33 cellular contexts compared by ENCODE assay signal in genomic region chr16:8583712-8584111, GRCh38. TPM values are rescaled to one million over a fixed set of nuclear protein-coding genes. Genes with fewer than 3 reads are reported as not detected.
DNase-seq lines count a peak whose midpoint lies in the region; ATAC-seq, FAIRE-seq and TF ChIP-seq lines count a peak whose summit lies in the region.
"Had no signal": no experiment of that assay in that cellular context is flagged by ENCODE, and none has a peak within 500 bp of the region (broad histone marks: within the 10 kb centered on the region; RNA-seq: fewer than 3 reads in every experiment).

No MANE protein-coding gene starts in this region.

- H2BK120ac ChIP-seq in IMR-90 (ENCODE audit: low read depth, low read length) = no peak overlapping the region

- H3K79me2 ChIP-seq in K562 (ENCODE audit: control insufficient read depth, insufficient read depth, low read length) = no peaks in the 10 kb centered on the region

- BruUV-seq in IMR-90 (replicated peaks; lab: Mats Ljungman, UMichigan) = no TSS peak
- no TSS peak for BruUV-seq in K562 (replicated peaks; lab: Mats Ljungman, UMichigan)

- H3K36me3 ChIP-seq in IMR-90 (ENCODE audit: control insufficient read depth, insufficient read depth, low read length) (no peaks in the 10 kb centered on the region), K562 (ENCODE audit: control insufficient read depth, insufficient read depth, low read length) (no peaks in the 10 kb centered on the region)
- H3K36me3 ChIP-seq: MG63, neutrophil, thyroid gland had no signal

- no peak overlapping the region for H2BK15ac ChIP-seq in IMR-90 (ENCODE audit: low read depth, low read length)

- no peak overlapping the region for H3K4me3 Mint-ChIP-seq in stimulated activated naive B cell treated with anti-CD40 and anti-IgM and Interleukin-4, amounts not matched to agents 10 μg/mL and 1 μg/mL and 100 μg/mL, for 72 hours
- no peak overlapping the region for H3K4me3 Mint-ChIP-seq in glutamatergic neuron (ENCODE audit: unreplicated experiment)
- H3K4me3 Mint-ChIP-seq: activated CD8-positive, alpha-beta memory T cell treated with anti-CD3 and anti-CD28 coated beads, Interleukin-2, amount 10 ng/mL, durations not matched to agents 7 days and 5 days; activated naive CD8-positive, alpha-beta T cell treated with anti-CD3 and anti-CD28 coated beads, Interleukin-2, amount 50 U/mL, for 24 hours; activated T-cell treated with anti-CD3 and anti-CD28 coated beads, Interleukin-2, amount 50 U/mL, for 4 hours; dendritic cell treated with granulocyte-macrophage colony-stimulating factor and Interleukin-4, amounts not matched to agents 40 ng/mL and 50 ng/mL, for 4 days had no signal

- H2BK5ac ChIP-seq in IMR-90 (ENCODE audit: low read depth, low read length, poor library complexity, severe bottlenecking) = no peak overlapping the region

- H3K79me1 ChIP-seq in IMR-90 (ENCODE audit: low read depth in 1 of 2, low read length in 2 of 2) = no peaks in the 10 kb centered on the region

- no peak overlapping the region for H4K8ac ChIP-seq in IMR-90 (ENCODE audit: low read depth in 2 of 2, low read length in 2 of 2)

- no peaks in the 10 kb centered on the region for H3K9me1 ChIP-seq in IMR-90 (ENCODE audit: insufficient read depth, low read length)
- H3K9me1 ChIP-seq in K562 (ENCODE audit: control insufficient read depth, insufficient read depth, low read length) = no peaks in the 10 kb centered on the region

- DNase-seq in cardiac septum (ENCODE audit: low spot score) (peak; percentile 12), right cardiac atrium (no peak), IMR-90 (no peak), K562 (ENCODE audit: extremely low read depth in 1 of 4, low spot score in 3 of 4) (peak; percentile 16 to 55 (median 46)), glutamatergic neuron (no peak), LoVo (ENCODE audit: low spot score) (no peak), cerebellar nuclear complex (lab: John Stamatoyannopoulos, UW) (no peak)
- DNase-seq in stimulated activated naive B cell treated with anti-CD40 and anti-IgM and Interleukin-4, amounts not matched to agents 10 μg/mL and 1 μg/mL and 100 μg/mL, for 72 hours = no peak
- DNase-seq: activated CD8-positive, alpha-beta memory T cell treated with anti-CD3 and anti-CD28 coated beads, Interleukin-2, amount 10 ng/mL, durations not matched to agents 7 days and 5 days; activated gamma-delta T cell treated with Interleukin-2 at 50 U/mL for 16 hours; activated naive CD8-positive, alpha-beta T cell treated with anti-CD3 and anti-CD28 coated beads, Interleukin-2, amount 50 U/mL, for 24 hours; activated T-cell treated with anti-CD3 and anti-CD28 coated beads, Interleukin-2, amount 50 U/mL, for 4 hours; central memory CD4-positive, alpha-beta T cell; DMS79; GF-D8; KG1; kidney; NCI-H1105 treated with DMSO at 0.1 percent for 48 hours; NCI-H446; stimulated activated CD4-positive, alpha-beta T cell treated with anti-CD3 and anti-CD28 coated beads, Interleukin-12 subunit alpha, Interleukin-12 subunit beta, amount 100 ng/mL, for 4 hours; stimulated activated CD4-positive, alpha-beta T cell treated with anti-CD3 and anti-CD28 coated beads, Interleukin-2, amount 100 ng/mL, for 48 hours; T-helper 9 cell; thyroid gland had no signal

- H4K5ac ChIP-seq in IMR-90 (ENCODE audit: low read depth, low read length) = no peak overlapping the region

- H3K4me2 ChIP-seq in IMR-90 (ENCODE audit: low read depth, low read length) (no peak overlapping the region), K562 (ENCODE audit: insufficient read depth, low read length) (no peak overlapping the region)

- H3K27ac ChIP-seq in right cardiac atrium (ENCODE audit: low read length) = no peak overlapping the region
- H3K27ac ChIP-seq in IMR-90 (ENCODE audit: insufficient read depth, low read length) = no peak overlapping the region
- H3K27ac ChIP-seq in K562 (ENCODE audit: extremely low read depth, low read depth, low read length) = no peak overlapping the region
- H3K27ac ChIP-seq: neutrophil, thyroid gland had no signal

- CTCF ChIA-PET in IMR-90 (lab: Yijun Ruan, JAX) = no interaction called here
- CTCF ChIA-PET in K562 (lab: Yijun Ruan, JAX; ENCODE audit: low intra/inter-chr PET ratio) = no interaction called here

- intact Hi-C loops in cardiac septum (cut with DNase I) (no loop called here), right cardiac atrium (cut with DNase I) (no loop called here), IMR-90 (cut with micrococcal nuclease) (no loop called here), K562 (cut with micrococcal nuclease) (no loop called here)

- H3K9ac ChIP-seq in IMR-90 (ENCODE audit: low read depth, low read length) (no peak overlapping the region), K562 (ENCODE audit: insufficient read depth in 1 of 2, low read depth in 2 of 2, low read length in 2 of 2) (no peak overlapping the region)

- in situ Hi-C loops in IMR-90 (cut with MboI; ENCODE audit: low sequenced_read_pairs) (no loop called here), K562 (cut with MboI) (no loop called here)

- TF ChIP-seq RAD21 in IMR-90 (IDR thresholded peaks at IDR 0.05; ENCODE audit: low read length) (no peak), K562 (CRISPR knock-in tag; conservative IDR thresholded peaks at IDR 0.05 in 1 of 2, IDR thresholded peaks at IDR 0.05 in 1 of 2) (no peak)

- peaks cover 3% of the 10 kb centered on the region in 2 donors for H3K36me3 Mint-ChIP-seq in stimulated activated naive B cell treated with anti-CD40 and anti-IgM and Interleukin-4, amounts not matched to agents 10 μg/mL and 1 μg/mL and 100 μg/mL, for 72 hours
- no peaks in the 10 kb centered on the region for H3K36me3 Mint-ChIP-seq in glutamatergic neuron (ENCODE audit: unreplicated experiment)
- H3K36me3 Mint-ChIP-seq: activated CD8-positive, alpha-beta memory T cell treated with anti-CD3 and anti-CD28 coated beads, Interleukin-2, amount 10 ng/mL, durations not matched to agents 7 days and 5 days had no signal

- H3K56ac ChIP-seq in IMR-90 (ENCODE audit: extremely low read depth, insufficient read depth, low read length) = no peak overlapping the region

- TF ChIP-seq EP300 in K562 (IDR thresholded peaks at IDR 0.05; ENCODE audit: low read length) = no peak

- peaks cover 0 to 3% of the 10 kb centered on the region in 2 donors for H3K9me3 Mint-ChIP-seq in stimulated activated naive B cell treated with anti-CD40 and anti-IgM and Interleukin-4, amounts not matched to agents 10 μg/mL and 1 μg/mL and 100 μg/mL, for 72 hours
- peaks cover 7% of the 10 kb centered on the region for H3K9me3 Mint-ChIP-seq in glutamatergic neuron (ENCODE audit: unreplicated experiment)
- H3K9me3 Mint-ChIP-seq: activated naive CD8-positive, alpha-beta T cell treated with anti-CD3 and anti-CD28 coated beads, Interleukin-2, amount 50 U/mL, for 24 hours; activated T-cell treated with anti-CD3 and anti-CD28 coated beads, Interleukin-2, amount 50 U/mL, for 4 hours; dendritic cell treated with granulocyte-macrophage colony-stimulating factor and Interleukin-4, amounts not matched to agents 40 ng/mL and 50 ng/mL, for 4 days had no signal

- dilution Hi-C loops in IMR-90 (cut with HindIII; ENCODE audit: low sequenced_read_pairs, unreplicated experiment) = no loop called here

- H2BK20ac ChIP-seq in IMR-90 (ENCODE audit: low read depth, low read length) = no peak overlapping the region

- no peak for TF ChIP-seq POLR2A in IMR-90 (IDR thresholded peaks at IDR 0.05; ENCODE audit: low read depth, low read length)
- TF ChIP-seq POLR2A in K562 (conservative IDR thresholded peaks at IDR 0.05) = no peak

- ATAC-seq in right cardiac atrium = no peak
- ATAC-seq in IMR-90 (ENCODE audit: low read depth) = no peak
- peak; percentile 82 for ATAC-seq in K562
- no peak for ATAC-seq in stimulated activated naive B cell treated with anti-CD40 and anti-IgM and Interleukin-4, amounts not matched to agents 10 μg/mL and 1 μg/mL and 100 μg/mL, for 72 hours (replicated peaks)
- ATAC-seq: activated CD8-positive, alpha-beta memory T cell treated with anti-CD3 and anti-CD28 coated beads, Interleukin-2, amount 10 ng/mL, durations not matched to agents 7 days and 5 days; activated naive CD8-positive, alpha-beta T cell treated with anti-CD3 and anti-CD28 coated beads, Interleukin-2, amount 50 U/mL, for 24 hours; activated T-cell treated with anti-CD3 and anti-CD28 coated beads, Interleukin-2, amount 50 U/mL, for 4 hours; sciatic nerve had no signal

- no peak overlapping the region for H2AK9ac ChIP-seq in IMR-90 (replicated peaks; ENCODE audit: low read depth, low read length, poor library complexity)

- no peaks in the 10 kb centered on the region for H3K27me3 ChIP-seq in right cardiac atrium (ENCODE audit: control insufficient read depth, insufficient read depth)
- H3K27me3 ChIP-seq in IMR-90 (ENCODE audit: control insufficient read depth, insufficient read depth, low read length) = peaks cover 14% of the 10 kb centered on the region
- H3K27me3 ChIP-seq in K562 (ENCODE audit: control insufficient read depth in 2 of 2, insufficient read depth in 2 of 2, low read length in 2 of 2) = peaks cover 5 to 15% of the 10 kb centered on the region in 2 experiments; a peak in 4 of 5 replicates
- H3K27me3 ChIP-seq: thyroid gland had no signal

- H3K27me3 Mint-ChIP-seq in stimulated activated naive B cell treated with anti-CD40 and anti-IgM and Interleukin-4, amounts not matched to agents 10 μg/mL and 1 μg/mL and 100 μg/mL, for 72 hours = peaks cover 17 to 43% of the 10 kb centered on the region in 2 donors
- H3K27me3 Mint-ChIP-seq in glutamatergic neuron (ENCODE audit: unreplicated experiment) = peaks cover 5% of the 10 kb centered on the region

- no peak overlapping the region for H3K4me3 ChIP-seq in right cardiac atrium (ENCODE audit: low read length)
- H3K4me3 ChIP-seq in IMR-90 (ENCODE audit: insufficient read depth, low read depth, low read length) = no peak overlapping the region
- no peak overlapping the region for H3K4me3 ChIP-seq in K562
- H3K4me3 ChIP-seq: MG63, thyroid gland had no signal

- peak overlapping the region; percentile 56 for H3K27ac Mint-ChIP-seq in stimulated activated naive B cell treated with anti-CD40 and anti-IgM and Interleukin-4, amounts not matched to agents 10 μg/mL and 1 μg/mL and 100 μg/mL, for 72 hours
- H3K27ac Mint-ChIP-seq in glutamatergic neuron (ENCODE audit: unreplicated experiment) = no peak overlapping the region
- H3K27ac Mint-ChIP-seq: activated CD8-positive, alpha-beta memory T cell treated with anti-CD3 and anti-CD28 coated beads, Interleukin-2, amount 10 ng/mL, durations not matched to agents 7 days and 5 days; activated naive CD8-positive, alpha-beta T cell treated with anti-CD3 and anti-CD28 coated beads, Interleukin-2, amount 50 U/mL, for 24 hours; dendritic cell treated with granulocyte-macrophage colony-stimulating factor and Interleukin-4, amounts not matched to agents 40 ng/mL and 50 ng/mL, for 4 days had no signal

- H2AK5ac ChIP-seq in IMR-90 (ENCODE audit: low read depth, low read length) = no peak overlapping the region

- H2AFZ ChIP-seq in IMR-90 (replicated peaks; ENCODE audit: low read length, poor library complexity) (peak overlapping the region; percentile 60), K562 (ENCODE audit: low read depth, low read length) (no peak overlapping the region)

- FAIRE-seq in K562 (lab: Jason Lieb, UNC) = no peak
- FAIRE-seq: A204.1, kidney had no signal

- H3K9me3 ChIP-seq in right cardiac atrium (ENCODE audit: control insufficient read depth, low read length) = no peaks in the 10 kb centered on the region
- no peaks in the 10 kb centered on the region for H3K9me3 ChIP-seq in IMR-90 (ENCODE audit: control insufficient read depth, insufficient read depth, low read length)
- 0 out of 2 replicates have a peak, but pooled peaks cover 2% of the 10 kb centered on the region for H3K9me3 ChIP-seq in K562 (replicated peaks; ENCODE audit: control insufficient read depth, insufficient read depth, low read depth, low read length)
- H3K9me3 ChIP-seq: MG63, neutrophil, thyroid gland had no signal

- peaks cover 12 to 19% of the 10 kb centered on the region in 2 donors for H3K4me1 Mint-ChIP-seq in stimulated activated naive B cell treated with anti-CD40 and anti-IgM and Interleukin-4, amounts not matched to agents 10 μg/mL and 1 μg/mL and 100 μg/mL, for 72 hours
- H3K4me1 Mint-ChIP-seq in glutamatergic neuron (ENCODE audit: low read depth, unreplicated experiment) = no peaks in the 10 kb centered on the region
- H3K4me1 Mint-ChIP-seq: activated CD8-positive, alpha-beta memory T cell treated with anti-CD3 and anti-CD28 coated beads, Interleukin-2, amount 10 ng/mL, durations not matched to agents 7 days and 5 days had no signal

- WGBS in right cardiac atrium = 70% methylated on average over 4 of the region's 4 CpGs
- 56% methylated on average over 2 of the region's 4 CpGs; no CpG with 5 or more reads in 1 of the 2 experiments for WGBS in IMR-90 (ENCODE audit: extremely low coverage in 2 of 2, insufficient read length in 1 of 2), 2 experiments
- 3% methylated on average over 3 of the region's 4 CpGs for WGBS in K562 (ENCODE audit: insufficient coverage, low coverage, missing lambda C conversion rate)

- H3K23ac ChIP-seq in IMR-90 (ENCODE audit: low read depth, low read length) = no peak overlapping the region

- H3K4me1 ChIP-seq in right cardiac atrium (ENCODE audit: control insufficient read depth, insufficient read depth, low read length) (no peaks in the 10 kb centered on the region), IMR-90 (ENCODE audit: control insufficient read depth, insufficient read depth, low read length) (no peaks in the 10 kb centered on the region), K562 (replicated peaks in 1 of 2; ENCODE audit: control insufficient read depth in 2 of 2, insufficient read depth in 2 of 2, low read length in 2 of 2) (no peaks in the 10 kb centered on the region; a peak in 1 of 5 replicates)
- H3K4me1 ChIP-seq: thyroid gland had no signal

- H3K4ac ChIP-seq in IMR-90 (ENCODE audit: low read depth, low read length) = no peak overlapping the region

- H3K14ac ChIP-seq in IMR-90 (replicated peaks; ENCODE audit: low read depth, low read length) = no peak overlapping the region

- no peak overlapping the region for H3K18ac ChIP-seq in IMR-90 (ENCODE audit: low read depth, low read length)

- H4K91ac ChIP-seq in IMR-90 (ENCODE audit: insufficient read depth, low read depth, low read length) = no peak overlapping the region

- no peak for TF ChIP-seq CTCF in IMR-90 (conservative IDR thresholded peaks at IDR 0.05; ENCODE audit: low read depth, low read length)
- TF ChIP-seq CTCF in K562 (IDR thresholded peaks at IDR 0.05 in 2 of 3, conservative IDR thresholded peaks at IDR 0.05 in 1 of 3; ENCODE audit: insufficient read depth in 2 of 3, low read depth in 1 of 3, low read length in 3 of 3) = no peak
- TF ChIP-seq CTCF in glutamatergic neuron (IDR thresholded peaks at IDR 0.05; ENCODE audit: partially characterized antibody, unreplicated experiment) = no peak

- H4K20me1 ChIP-seq in IMR-90 (ENCODE audit: insufficient read depth, low read length) (no peaks in the 10 kb centered on the region), K562 (replicated peaks; ENCODE audit: control insufficient read depth, insufficient read depth, low read length) (no peaks in the 10 kb centered on the region)

- POLR2A ChIA-PET in IMR-90 (lab: Charles Lee; ENCODE audit: unreplicated experiment) = interaction anchor here (0.8 kb wide), 1 partner anchor 11 kb away, joined by 5 read pairs; no protein-coding TSS in a partner anchor
- POLR2A ChIA-PET in K562 (lab: Yijun Ruan, JAX) = interaction anchor here (0.6 kb wide), 1 partner anchor 131 kb away, joined by 3 read pairs; no protein-coding TSS in a partner anchor

RNA-seq across cellular contexts. Expression of gene TMEM114, which starts 6.6 kb away (rescaled TPM):
- not detected for total RNA-seq in cardiac septum
- not detected for total RNA-seq in right cardiac atrium
- not detected for polyA plus RNA-seq in right cardiac atrium
- total RNA-seq in IMR-90 (2012; rRNA removed) = not detected in 2 replicates
- not detected in 2 replicates for polyA plus RNA-seq in IMR-90 (2012; rRNA removed)
- not detected in 2 replicates for polyA plus RNA-seq in IMR-90 (2012; cell fraction: cytosol; rRNA removed)
- polyA plus RNA-seq in IMR-90 (2012; cell fraction: nucleus; rRNA removed; ENCODE audit: low replicate concordance) = not detected in 2 replicates
- not detected in 2 replicates for total RNA-seq in K562 (2011; cell fraction: chromatin; rRNA removed; ENCODE audit: low replicate concordance)
- not detected in 2 replicates for total RNA-seq in K562 (2011; cell fraction: nucleolus; rRNA removed)
- not detected in 2 replicates for total RNA-seq in K562 (2011; cell fraction: nucleoplasm; rRNA removed)
- not detected in 2 replicates for total RNA-seq in K562 (2014; rRNA removed)
- total RNA-seq in K562 (2014; rRNA removed; fragmentation: Illumina TruSeq; extraction: Trizol) = not detected in 2 replicates
- total RNA-seq in K562 (2015; rRNA removed; fragmentation: Illumina TruSeq; extraction: Trizol) = not detected in 2 replicates
- total RNA-seq in K562 (2021) = not detected in 2 replicates
- polyA plus RNA-seq in K562 (2011; rRNA removed) = not detected in 2 replicates
- polyA plus RNA-seq in K562 (2011; cell fraction: cytosol; rRNA removed) = not detected in 2 replicates
- not detected in 2 replicates for polyA plus RNA-seq in K562 (2011; cell fraction: nucleus; rRNA removed)
- polyA plus RNA-seq in K562 (2012) = not detected in 2 replicates
- polyA plus RNA-seq in K562 (2014; fragmentation: Illumina TruSeq; extraction: Trizol) = not detected in 2 replicates
- polyA plus RNA-seq in K562 (2014; fragmentation: Nextera tagmentation; extraction: Ambion mirVana) = not detected
- not detected in 2 replicates for polyA plus RNA-seq in K562 (2014; rRNA removed)
- polyA minus RNA-seq in K562 (2011; rRNA and poly(A)+ RNA removed) = not detected in 2 replicates
- polyA minus RNA-seq in K562 (2011; cell fraction: cytosol; rRNA and poly(A)+ RNA removed) = not detected in 2 replicates
- not detected in 2 replicates for polyA minus RNA-seq in K562 (2011; cell fraction: nucleus; rRNA and poly(A)+ RNA removed)
- not detected for total RNA-seq in glutamatergic neuron (ENCODE audit: unreplicated experiment)
- total RNA-seq: activated CD8-positive, alpha-beta memory T cell treated with anti-CD3 and anti-CD28 coated beads, Interleukin-2, amount 10 ng/mL, durations not matched to agents 7 days and 5 days; activated T-cell treated with anti-CD3 and anti-CD28 coated beads, Interleukin-2, amount 50 U/mL, for 4 hours; HT1080; kidney; liver; myocyte; posterior vena cava; sciatic nerve; thyroid gland had no signal
- polyA plus RNA-seq: BJ, liver had no signal

RNA-seq across cellular contexts. Expression of gene METTL22, which starts 37.8 kb away (rescaled TPM):
- total RNA-seq in cardiac septum = 31.9 TPM
- 10 to 100 TPM; 28.1 to 37.3 (median 33.3) TPM for total RNA-seq in right cardiac atrium
- 26.9 TPM for polyA plus RNA-seq in right cardiac atrium
- total RNA-seq in IMR-90 (2012; rRNA removed) = 27.2 and 38.3 TPM in 2 replicates
- polyA plus RNA-seq in IMR-90 (2012; rRNA removed) = 51.2 and 55.5 TPM in 2 replicates
- 44.3 and 53.4 TPM in 2 replicates for polyA plus RNA-seq in IMR-90 (2012; cell fraction: cytosol; rRNA removed)
- 130 and 132 TPM in 2 replicates for polyA plus RNA-seq in IMR-90 (2012; cell fraction: nucleus; rRNA removed; ENCODE audit: low replicate concordance)
- 203 and 313 TPM in 2 replicates for total RNA-seq in K562 (2011; cell fraction: chromatin; rRNA removed; ENCODE audit: low replicate concordance)
- 169 and 173 TPM in 2 replicates for total RNA-seq in K562 (2011; cell fraction: nucleolus; rRNA removed)
- total RNA-seq in K562 (2011; cell fraction: nucleoplasm; rRNA removed) = 165 and 179 TPM in 2 replicates
- total RNA-seq in K562 (2014; rRNA removed) = 12.6 and 20.0 TPM in 2 replicates
- total RNA-seq in K562 (2014; rRNA removed; fragmentation: Illumina TruSeq; extraction: Trizol) = 11.5 and 14.7 TPM in 2 replicates
- total RNA-seq in K562 (2015; rRNA removed; fragmentation: Illumina TruSeq; extraction: Trizol) = 16.5 and 18.5 TPM in 2 replicates
- 20.6 and 26.3 TPM in 2 replicates for total RNA-seq in K562 (2021)
- polyA plus RNA-seq in K562 (2011; rRNA removed) = 33.2 and 45.8 TPM in 2 replicates
- polyA plus RNA-seq in K562 (2011; cell fraction: cytosol; rRNA removed) = 36.0 and 51.2 TPM in 2 replicates
- polyA plus RNA-seq in K562 (2011; cell fraction: nucleus; rRNA removed) = 219 and 305 TPM in 2 replicates
- polyA plus RNA-seq in K562 (2012) = 14.2 and 22.5 TPM in 2 replicates
- 21.2 and 22.6 TPM in 2 replicates for polyA plus RNA-seq in K562 (2014; fragmentation: Illumina TruSeq; extraction: Trizol)
- 10 to 100 TPM in 1 of 2 experiments, 1 to 10 TPM in 1; 6.9 to 12.1 TPM for polyA plus RNA-seq in K562 (2014; fragmentation: Nextera tagmentation; extraction: Ambion mirVana)
- 26.0 and 28.8 TPM in 2 replicates for polyA plus RNA-seq in K562 (2014; rRNA removed)
- polyA minus RNA-seq in K562 (2011; rRNA and poly(A)+ RNA removed) = 49.2 and 53.8 TPM in 2 replicates
- 26.8 and 31.0 TPM in 2 replicates for polyA minus RNA-seq in K562 (2011; cell fraction: cytosol; rRNA and poly(A)+ RNA removed)
- polyA minus RNA-seq in K562 (2011; cell fraction: nucleus; rRNA and poly(A)+ RNA removed) = 59.0 and 95.2 TPM in 2 replicates
- 87.9 TPM for total RNA-seq in glutamatergic neuron (ENCODE audit: unreplicated experiment)

Comparison
In these comparisons a context has a peak if more than half of its experiments do, and no peak if none do; other contexts are left out.
1. DNase-seq: peak in cardiac septum (single experiment) and K562 (4 of 4); none in right cardiac atrium (0 of 3), IMR-90 (single experiment), stimulated activated naive B cell treated with anti-CD40 and anti-IgM and Interleukin-4, amounts not matched to agents 10 μg/mL and 1 μg/mL and 100 μg/mL, for 72 hours (single experiment), glutamatergic neuron (single experiment), LoVo (single experiment) and cerebellar nuclear complex (0 of 2).